18 cellular contexts compared by ENCODE assay signal in genomic region chr20:25044660-25045342, GRCh38. TPM values are rescaled to one million over a fixed set of nuclear protein-coding genes. Genes with fewer than 3 reads are reported as not detected.
DNase-seq lines count a peak whose midpoint lies in the region; ATAC-seq and TF ChIP-seq lines count a peak whose summit lies in the region.
"Had no signal": no experiment of that assay in that cellular context is flagged by ENCODE, and none has a peak within 500 bp of the region (broad histone marks: within the 10 kb centered on the region; RNA-seq: fewer than 3 reads in every experiment).

No MANE protein-coding gene starts in this region.

- H4K20me1 ChIP-seq in DND-41 (ENCODE audit: insufficient read depth, low read length) (peaks cover 32% of the 10 kb centered on the region), GM23248 (ENCODE audit: insufficient read depth) (no peaks in the 10 kb centered on the region)

- POLR2A ChIA-PET in Caco-2 (lab: Charles Lee) = no interaction called here

- ATAC-seq in DND-41 (ENCODE audit: insufficient read depth, low read depth) (no peak), left lobe of liver (peak; percentile 47)
- ATAC-seq in stimulated activated effector memory CD8-positive, alpha-beta T cell treated with anti-CD3 and anti-CD28 coated beads, Interleukin-12 subunit alpha, Interleukin-12 subunit beta, amount 100 ng/mL, for 72 hours = no peak
- ATAC-seq: Panc1; stimulated activated naive CD8-positive, alpha-beta T cell treated with anti-CD3 and anti-CD28 coated beads, Interleukin-15, Interleukin-2, amounts not matched to agents 100 U/mL and 50 U/mL, for 24 hours had no signal

- CTCF ChIA-PET in Caco-2 (lab: Charles Lee) = interaction anchor here (0.9 to 1.7 kb wide), 2 partner anchors 11 to 13 kb away, joined by 3 read pairs; no protein-coding TSS in a partner anchor

- H3K9ac ChIP-seq in DND-41 (ENCODE audit: low read depth, low read length) (no peak overlapping the region), GM23248 (no peak overlapping the region)

- H3F3A ChIP-seq in GM23248 (ENCODE audit: insufficient read depth) = peaks cover 8% of the 10 kb centered on the region; the same call in 1 of the 2 replicates

- H3K4me1 Mint-ChIP-seq in stimulated activated effector memory CD8-positive, alpha-beta T cell treated with anti-CD3 and anti-CD28 coated beads, Interleukin-12 subunit alpha, Interleukin-12 subunit beta, amount 100 ng/mL, for 72 hours = peaks cover 41% of the 10 kb centered on the region
- no peaks in the 10 kb centered on the region for H3K4me1 Mint-ChIP-seq in Caco-2 (ENCODE audit: low read depth, unreplicated experiment)

- H3K4me2 ChIP-seq in DND-41 (ENCODE audit: insufficient read depth, low read length) = no peak overlapping the region
- no peak overlapping the region for H3K4me2 ChIP-seq in GM23248 (ENCODE audit: unreplicated experiment)

- H3K9me3 ChIP-seq in DND-41 (ENCODE audit: insufficient read depth, low read length, severe bottlenecking) (no peaks in the 10 kb centered on the region), GM23248 (ENCODE audit: low read depth) (no peaks in the 10 kb centered on the region), Caco-2 (no peaks in the 10 kb centered on the region)
- H3K9me3 ChIP-seq: mucosa of descending colon had no signal

- peaks cover 53% of the 10 kb centered on the region for H3K36me3 ChIP-seq in DND-41 (ENCODE audit: insufficient read depth, low read length)
- H3K36me3 ChIP-seq in GM23248 (ENCODE audit: low read depth) = no peaks in the 10 kb centered on the region
- peaks cover 3% of the 10 kb centered on the region for H3K36me3 ChIP-seq in Caco-2 (ENCODE audit: control insufficient read depth, insufficient read depth, low read length)

- H3K27me3 Mint-ChIP-seq in Caco-2 (ENCODE audit: insufficient read depth, unreplicated experiment) = no peaks in the 10 kb centered on the region
- H3K27me3 Mint-ChIP-seq: activated CD4-positive, alpha-beta T cell treated with anti-CD3 and anti-CD28 coated beads, Interleukin-2, amount 10 ng/mL, durations not matched to agents 24 days and 14 days; CD4-positive, CD25-positive, alpha-beta regulatory T cell had no signal

- in situ Hi-C loops in GM23248 (cut with MboI) = no loop called here

- no peak overlapping the region for H3K4me3 ChIP-seq in DND-41 (ENCODE audit: low read depth in 1 of 2, low read length in 2 of 2)
- no peak overlapping the region for H3K4me3 ChIP-seq in GM23248
- H3K4me3 ChIP-seq in Caco-2 (ENCODE audit: low read depth, low read length) = no peak overlapping the region
- H3K4me3 ChIP-seq: mucosa of descending colon had no signal

- H3K27me3 ChIP-seq in DND-41 (ENCODE audit: insufficient read depth, low read length, poor library complexity) (no peaks in the 10 kb centered on the region), GM23248 (replicated peaks; ENCODE audit: insufficient read depth) (no peaks in the 10 kb centered on the region), Caco-2 (replicated peaks; ENCODE audit: control insufficient read depth, insufficient read depth, low read length) (no peaks in the 10 kb centered on the region)

- H3K27ac ChIP-seq in DND-41 (ENCODE audit: low read length) (peak overlapping the region; percentile 27; the same call in 1 of the 2 replicates), caudate nucleus (ENCODE audit: low read depth, low read length) (peak overlapping the region; percentile 86), GM23248 (no peak overlapping the region)

- H2AFZ ChIP-seq in DND-41 (ENCODE audit: low read depth, low read length) (no peak overlapping the region), GM23248 (no peak overlapping the region)

- no peaks in the 10 kb centered on the region for H3K9me2 ChIP-seq in GM23248 (ENCODE audit: insufficient read depth)

- BruUV-seq in Caco-2 (replicated peaks; lab: Mats Ljungman, UMichigan) = no TSS peak

- H3K79me2 ChIP-seq in DND-41 (ENCODE audit: insufficient read depth, low read length) = peaks cover 46% of the 10 kb centered on the region
- no peaks in the 10 kb centered on the region for H3K79me2 ChIP-seq in GM23248 (ENCODE audit: insufficient read depth)

- intact Hi-C loops in Caco-2 (cut with micrococcal nuclease; ENCODE audit: unreplicated experiment) = no loop called here

- H3K4me1 ChIP-seq in DND-41 (ENCODE audit: insufficient read depth, low read length) (peaks cover 23% of the 10 kb centered on the region), GM23248 (ENCODE audit: insufficient read depth) (peaks cover 11% of the 10 kb centered on the region), Caco-2 (no peaks in the 10 kb centered on the region)

- DNase-seq in DND-41 (no peak), caudate nucleus (lab: John Stamatoyannopoulos, UW) (peak in 45 of 61 donors; percentile 14 to 82 (median 55)), left lobe of liver (ENCODE audit: low spot score) (peak; percentile 71), GM23248 (no peak), GM19238 (ENCODE audit: insufficient read length, low spot score) (no peak), Caco-2 (no peak), activated T-cell treated with anti-CD3 and anti-CD28 coated beads for 4 hours (no peak)
- DNase-seq in stimulated activated effector memory CD8-positive, alpha-beta T cell treated with anti-CD3 and anti-CD28 coated beads, Interleukin-12 subunit alpha, Interleukin-12 subunit beta, amount 100 ng/mL, for 72 hours (ENCODE audit: low spot score in 2 of 2) = no peak
- DNase-seq: activated CD4-positive, alpha-beta T cell treated with anti-CD3 and anti-CD28 coated beads, Interleukin-2, amount 10 ng/mL, durations not matched to agents 24 days and 14 days; activated naive CD4-positive, alpha-beta T cell treated with anti-CD3 and anti-CD28 coated beads, Interleukin-2, amount 50 U/mL, for 16 hours; CD4-positive, CD25-positive, alpha-beta regulatory T cell; HFFc6; NCI-H446; stimulated activated CD4-positive, alpha-beta T cell treated with anti-CD3 and anti-CD28 coated beads, Interleukin-4, amount 100 ng/mL, for 4 hours; stimulated activated naive CD8-positive, alpha-beta T cell treated with anti-CD3 and anti-CD28 coated beads, Interleukin-15, Interleukin-2, amounts not matched to agents 100 U/mL and 50 U/mL, for 24 hours had no signal

- WGBS in GM23248 (ENCODE audit: low coverage in 1 of 2, low lambda C conversion rate in 2 of 2, missing lambda C conversion rate in 2 of 2), 2 experiments = 88 to 89% methylated on average over 14 of the region's 14 CpGs

- H3K27ac Mint-ChIP-seq in stimulated activated effector memory CD8-positive, alpha-beta T cell treated with anti-CD3 and anti-CD28 coated beads, Interleukin-12 subunit alpha, Interleukin-12 subunit beta, amount 100 ng/mL, for 72 hours = peak overlapping the region; percentile 98
- no peak overlapping the region for H3K27ac Mint-ChIP-seq in Caco-2 (ENCODE audit: unreplicated experiment)
- H3K27ac Mint-ChIP-seq: activated CD4-positive, alpha-beta T cell treated with anti-CD3 and anti-CD28 coated beads, Interleukin-2, amount 10 ng/mL, durations not matched to agents 24 days and 14 days; HFFc6 had no signal

- H3K36me3 Mint-ChIP-seq in stimulated activated effector memory CD8-positive, alpha-beta T cell treated with anti-CD3 and anti-CD28 coated beads, Interleukin-12 subunit alpha, Interleukin-12 subunit beta, amount 100 ng/mL, for 72 hours = no peaks in the 10 kb centered on the region
- H3K36me3 Mint-ChIP-seq in Caco-2 (ENCODE audit: insufficient read depth, unreplicated experiment) = peaks cover 26% of the 10 kb centered on the region
- H3K36me3 Mint-ChIP-seq: CD4-positive, CD25-positive, alpha-beta regulatory T cell had no signal

- H3K4me3 Mint-ChIP-seq in stimulated activated effector memory CD8-positive, alpha-beta T cell treated with anti-CD3 and anti-CD28 coated beads, Interleukin-12 subunit alpha, Interleukin-12 subunit beta, amount 100 ng/mL, for 72 hours = no peak overlapping the region
- H3K4me3 Mint-ChIP-seq in Caco-2 (ENCODE audit: unreplicated experiment) = no peak overlapping the region
- H3K4me3 Mint-ChIP-seq: activated CD4-positive, alpha-beta T cell treated with anti-CD3 and anti-CD28 coated beads, Interleukin-2, amount 10 ng/mL, durations not matched to agents 24 days and 14 days; CD4-positive, CD25-positive, alpha-beta regulatory T cell; HFFc6 had no signal

- TF ChIP-seq CTCF in DND-41 (IDR thresholded peaks at IDR 0.05; ENCODE audit: borderline replicate concordance, extremely low read depth, low read length, poor library complexity, severe bottlenecking) = no peak
- TF ChIP-seq CTCF in Caco-2 (IDR thresholded peaks at IDR 0.05; ENCODE audit: insufficient read depth in 1 of 2, low read depth in 1 of 2, low read length in 1 of 2, severe bottlenecking in 1 of 2, unreplicated experiment in 1 of 2) = no peak

- H3K9me3 Mint-ChIP-seq in stimulated activated effector memory CD8-positive, alpha-beta T cell treated with anti-CD3 and anti-CD28 coated beads, Interleukin-12 subunit alpha, Interleukin-12 subunit beta, amount 100 ng/mL, for 72 hours = no peaks in the 10 kb centered on the region
- no peaks in the 10 kb centered on the region for H3K9me3 Mint-ChIP-seq in Caco-2 (ENCODE audit: unreplicated experiment)
- H3K9me3 Mint-ChIP-seq: activated CD4-positive, alpha-beta T cell treated with anti-CD3 and anti-CD28 coated beads, Interleukin-2, amount 10 ng/mL, durations not matched to agents 24 days and 14 days; CD4-positive, CD25-positive, alpha-beta regulatory T cell; HFFc6 had no signal

RNA-seq across cellular contexts. Expression of gene ACSS1, which starts 13.1 kb away (rescaled TPM):
- total RNA-seq in left lobe of liver (9.9 TPM), Caco-2 (2022) (81.9 and 113 TPM in 2 replicates)
- total RNA-seq in GM23248 (2014; rRNA removed; shearing (Covaris generic)) = under 0.01 and 1.1 TPM in 2 replicates
- polyA plus RNA-seq in GM23248 (2016; fragmentation: Nextera tagmentation; extraction: Ambion mirVana) = 0.61 and 0.94 TPM in 2 replicates

RNA-seq across cellular contexts. Expression of gene VSX1, which starts 37.1 kb away (rescaled TPM):
- total RNA-seq in left lobe of liver = 0.18 TPM
- not detected in 2 replicates for total RNA-seq in GM23248 (2014; rRNA removed; shearing (Covaris generic))
- polyA plus RNA-seq in GM23248 (2016; fragmentation: Nextera tagmentation; extraction: Ambion mirVana) = not detected in 2 replicates
- not detected in 2 replicates for total RNA-seq in Caco-2 (2022)
- total RNA-seq: activated CD4-positive, alpha-beta T cell treated with anti-CD3 and anti-CD28 coated beads, Interleukin-2, amount 10 ng/mL, durations not matched to agents 24 days and 14 days; CD4-positive, CD25-positive, alpha-beta regulatory T cell; HFFc6; T-helper 1 cell treated with Interleukin-12 subunit alpha and Interleukin-12 subunit beta and Interleukin-4 antibody, amounts not matched to agents 30 ng/mL and 1 ng/mL, for 36 hours had no signal
- polyA plus RNA-seq: CD4-positive, CD25-positive, alpha-beta regulatory T cell had no signal

RNA-seq across cellular contexts. Expression of gene APMAP, which starts 52.2 kb away (rescaled TPM):
- total RNA-seq in left lobe of liver (180 TPM), Caco-2 (2022) (119 and 138 TPM in 2 replicates)
- 109 and 129 TPM in 2 replicates for total RNA-seq in GM23248 (2014; rRNA removed; shearing (Covaris generic))
- 123 and 129 TPM in 2 replicates for polyA plus RNA-seq in GM23248 (2016; fragmentation: Nextera tagmentation; extraction: Ambion mirVana)

Comparison
In these comparisons a context has a peak if more than half of its experiments do, and no peak if none do; other contexts are left out.
1. DNase-seq: peak in caudate nucleus (45 of 61) and left lobe of liver (single experiment); none in DND-41 (single experiment), stimulated activated effector memory CD8-positive, alpha-beta T cell treated with anti-CD3 and anti-CD28 coated beads, Interleukin-12 subunit alpha, Interleukin-12 subunit beta, amount 100 ng/mL, for 72 hours (0 of 2), GM23248 (single experiment), GM19238 (single experiment), Caco-2 (0 of 2) and activated T-cell treated with anti-CD3 and anti-CD28 coated beads for 4 hours (single experiment).